ENCODE assay signal across 8 cellular contexts in the genomic region with DNA sequence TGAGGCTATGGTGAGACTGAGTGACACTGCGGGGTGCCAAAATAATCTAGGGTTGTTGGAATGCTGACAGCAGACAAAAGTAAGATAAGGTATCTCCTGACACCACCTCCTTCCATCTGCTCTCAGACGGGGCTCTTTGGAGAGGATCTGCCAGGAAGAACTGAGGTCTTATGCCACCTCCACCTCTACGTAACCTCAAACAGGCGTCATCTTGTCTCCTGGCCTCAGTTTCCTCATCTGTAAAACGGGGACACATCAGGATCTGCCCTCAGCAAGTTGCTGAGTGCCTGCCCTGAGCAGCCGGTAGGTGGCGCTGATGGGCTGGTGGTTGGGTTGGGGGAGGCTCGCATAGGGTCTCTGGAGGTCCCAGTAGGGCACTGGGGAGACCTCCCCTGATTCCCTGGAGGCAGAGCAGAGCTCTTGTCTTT. TPM values are rescaled to one million over a fixed set of nuclear protein-coding genes. Genes with fewer than 3 reads are reported as not detected.
DNase-seq lines count a peak whose midpoint lies in the region; ATAC-seq and TF ChIP-seq lines count a peak whose summit lies in the region.

No MANE protein-coding gene starts in this region.

- H3K4me3 Mint-ChIP-seq in natural killer cell: no peak overlapping the region
- no peak overlapping the region for H3K4me3 Mint-ChIP-seq in natural killer cell treated with Interleukin-12 subunit alpha and Interleukin-12 subunit beta and Interleukin-15 and Interleukin-18, amount 100 ng/mL, for 72 hours

- no peak overlapping the region for H3K27ac Mint-ChIP-seq in natural killer cell
- H3K27ac Mint-ChIP-seq in natural killer cell treated with Interleukin-12 subunit alpha and Interleukin-12 subunit beta and Interleukin-15 and Interleukin-18, amount 100 ng/mL, for 72 hours: no peak overlapping the region

- no peaks in the 10 kb centered on the region for H3K9me3 Mint-ChIP-seq in natural killer cell
- no peaks in the 10 kb centered on the region for H3K9me3 Mint-ChIP-seq in natural killer cell treated with Interleukin-12 subunit alpha and Interleukin-12 subunit beta and Interleukin-15 and Interleukin-18, amount 100 ng/mL, for 72 hours

- H3K4me1 Mint-ChIP-seq in natural killer cell: peaks cover 17 to 45% of the 10 kb centered on the region in 2 donors
- peaks cover 19 to 20% of the 10 kb centered on the region in 2 donors for H3K4me1 Mint-ChIP-seq in natural killer cell treated with Interleukin-12 subunit alpha and Interleukin-12 subunit beta and Interleukin-15 and Interleukin-18, amount 100 ng/mL, for 72 hours (ENCODE audit: low read depth in 2 of 2)

- peak; percentile 88 for TF ChIP-seq CTCF in natural killer cell (IDR thresholded peaks at IDR 0.05)
- peak; percentile 89 for TF ChIP-seq CTCF in epithelial cell of proximal tubule (conservative IDR thresholded peaks at IDR 0.05; ENCODE audit: low read depth, low read length)

- H3K36me3 Mint-ChIP-seq in natural killer cell: peaks cover 4% of the 10 kb centered on the region
- no peaks in the 10 kb centered on the region for H3K36me3 Mint-ChIP-seq in natural killer cell treated with Interleukin-12 subunit alpha and Interleukin-12 subunit beta and Interleukin-15 and Interleukin-18, amount 100 ng/mL, for 72 hours

- peaks cover 0 to 12% of the 10 kb centered on the region in 2 donors for H3K27me3 Mint-ChIP-seq in natural killer cell (ENCODE audit: low read depth in 2 of 2)
- peaks cover 0 to 6% of the 10 kb centered on the region in 2 donors for H3K27me3 Mint-ChIP-seq in natural killer cell treated with Interleukin-12 subunit alpha and Interleukin-12 subunit beta and Interleukin-15 and Interleukin-18, amount 100 ng/mL, for 72 hours

- peak; percentile 56 for DNase-seq in natural killer cell
- DNase-seq in natural killer cell treated with Interleukin-12 subunit alpha and Interleukin-12 subunit beta and Interleukin-15 and Interleukin-18, amount 100 ng/mL, for 72 hours (ENCODE audit: low spot score): no peak
- DNase-seq in activated CD8-positive, alpha-beta memory T cell treated with anti-CD3 and anti-CD28 coated beads for 24 hours: peak; percentile 84
- DNase-seq in epithelial cell of proximal tubule (ENCODE audit: low read depth): no peak
- DNase-seq in stimulated activated CD4-positive, alpha-beta T cell treated with anti-CD3 and anti-CD28 coated beads, Interleukin-15, amount 100 ng/mL, for 24 hours: peak; percentile 62
- DNase-seq in NCI-H2081 treated with DMSO at 0.1 percent for 48 hours (lab: John Stamatoyannopoulos, UW): no peak
- no peak for DNase-seq in A172 (ENCODE audit: low spot score)
- no peak for DNase-seq in NCI-H524 (lab: John Stamatoyannopoulos, UW)

- intact Hi-C loops in natural killer cell (cut with micrococcal nuclease): loop anchor here (1.0 to 10.0 kb wide), 2 partner anchors 133 to 351 kb away; no protein-coding TSS in a partner anchor

- H3K4me3 ChIP-seq in epithelial cell of proximal tubule (ENCODE audit: low read depth, low read length): no peak overlapping the region

- ATAC-seq in natural killer cell: no peak
- ATAC-seq in natural killer cell treated with Interleukin-12 subunit alpha and Interleukin-12 subunit beta and Interleukin-15 and Interleukin-18, amount 100 ng/mL, for 72 hours: no peak

RNA-seq across cellular contexts. Expression of a gene that starts 1.7 kb away (rescaled TPM):
- total RNA-seq in natural killer cell: 1 to 10 TPM in 2 of 3 donors, not detected in 1; 1.1 to 1.2 TPM
- total RNA-seq in natural killer cell treated with Interleukin-12 subunit alpha and Interleukin-12 subunit beta and Interleukin-15 and Interleukin-18, amount 100 ng/mL, for 72 hours: not detected
- total RNA-seq in epithelial cell of proximal tubule: 8.6 and 14.9 TPM in 2 replicates
- 68.7 and 130 TPM in 2 replicates for total RNA-seq in A172 (2014; rRNA removed; shearing (Covaris generic))

Comparison
In these comparisons a context has a peak if more than half of its experiments do, and no peak if none do; other contexts are left out.
1. DNase-seq: peak in natural killer cell (single experiment), activated CD8-positive, alpha-beta memory T cell treated with anti-CD3 and anti-CD28 coated beads for 24 hours (single experiment) and stimulated activated CD4-positive, alpha-beta T cell treated with anti-CD3 and anti-CD28 coated beads, Interleukin-15, amount 100 ng/mL, for 24 hours (single experiment); none in natural killer cell treated with Interleukin-12 subunit alpha and Interleukin-12 subunit beta and Interleukin-15 and Interleukin-18, amount 100 ng/mL, for 72 hours (single experiment), epithelial cell of proximal tubule (single experiment), NCI-H2081 treated with DMSO at 0.1 percent for 48 hours (single experiment), A172 (single experiment) and NCI-H524 (0 of 2).